23 cellular contexts compared by ENCODE assay signal in genomic region chr16:72950669-72951068, GRCh38.
DNase-seq lines count a peak whose midpoint lies in the region; ATAC-seq, FAIRE-seq and TF ChIP-seq lines count a peak whose summit lies in the region.
"Had no signal": no experiment of that assay in that cellular context is flagged by ENCODE, and none has a peak within 500 bp of the region (broad histone marks: within the 10 kb centered on the region; RNA-seq: fewer than 3 reads in every experiment).

No MANE protein-coding gene starts in this region.

- 96% methylated on average over 16 of the region's 20 CpGs for WGBS in HepG2 (ENCODE audit: low lambda C conversion rate)
- no CpG with 5 or more reads among the region's 20 CpGs for WGBS in right lobe of liver (ENCODE audit: insufficient coverage, low coverage, low lambda C conversion rate, missing lambda C conversion rate)
- WGBS in mesenchymal stem cell = 98% methylated on average over 20 of the region's 20 CpGs
- WGBS in trophoblast cell (ENCODE audit: extremely low coverage, insufficient coverage, insufficient read length) = no CpG with 5 or more reads among the region's 20 CpGs

- H3K4me1 ChIP-seq in HepG2 (ENCODE audit: insufficient read depth, low read length) = peaks cover 53% of the 10 kb centered on the region
- H3K4me1 ChIP-seq in right lobe of liver = peaks cover 0 to 31% (median 15%) of the 10 kb centered on the region in 4 donors
- peaks cover 21% of the 10 kb centered on the region for H3K4me1 ChIP-seq in mesenchymal stem cell (ENCODE audit: control insufficient read depth, insufficient read depth, low read depth, low read length)
- peaks cover 28 to 38% of the 10 kb centered on the region in 2 experiments for H3K4me1 ChIP-seq in trophoblast cell (ENCODE audit: control insufficient read depth in 1 of 2, insufficient read depth in 2 of 2, low read length in 2 of 2)
- H3K4me1 ChIP-seq: A549; BLaER1 treated with 17β-estradiol and CSF1 and Interleukin-3, amounts not matched to agents 10 nM and 100 nM had no signal

- BruUV-seq in HepG2 (replicated peaks; lab: Mats Ljungman, UMichigan) = no TSS peak

- POLR2A ChIA-PET in HepG2 (lab: Yijun Ruan, JAX) = no interaction called here

- TF ChIP-seq CTCF in HepG2 (CRISPR knock-in tag; IDR thresholded peaks at IDR 0.05) = no peak
- TF ChIP-seq CTCF in right lobe of liver (IDR thresholded peaks at IDR 0.05) = no peak

- peak overlapping the region; percentile 1 for H4K12ac ChIP-seq in trophoblast cell (ENCODE audit: low read depth, low read length)

- DNase-seq in HepG2 (ENCODE audit: low spot score) (no peak), right lobe of liver (no peak), mesenchymal stem cell (no peak), trophoblast cell (no peak), COR-L47 (lab: John Stamatoyannopoulos, UW) (no peak)
- no peak for DNase-seq in activated CD4-positive, alpha-beta T cell treated with anti-CD3 and anti-CD28 coated beads for 1 hour
- DNase-seq: 8988T; ACHN; AML-193; BE2C; Calu3; CD4-positive, alpha-beta T cell; CD8-positive, alpha-beta memory T cell; DMS53; DMS79 treated with DMSO at 0.1 percent for 48 hours; GF-D8; GM23248; H9 had no signal

- ATAC-seq in HepG2 (no peak), right lobe of liver (no peak), GM18498 (IDR thresholded peaks at IDR 0.05; ENCODE audit: unreplicated experiment) (no peak)
- ATAC-seq: A549, HCT116 had no signal

- H3K79me2 ChIP-seq in HepG2 (ENCODE audit: insufficient read depth, low read length) (peaks cover 42% of the 10 kb centered on the region), trophoblast cell (ENCODE audit: control insufficient read depth, insufficient read depth, low read length, poor library complexity) (peaks cover 6% of the 10 kb centered on the region)

- no peak overlapping the region for H2BK12ac ChIP-seq in mesenchymal stem cell (ENCODE audit: low read length in 2 of 2)
- H2BK12ac ChIP-seq in trophoblast cell (ENCODE audit: low read length) = no peak overlapping the region

- no peak overlapping the region for H3K4ac ChIP-seq in mesenchymal stem cell (ENCODE audit: low read depth in 1 of 2, low read length in 2 of 2)
- H3K4ac ChIP-seq in trophoblast cell (ENCODE audit: low read depth, low read length) = peak overlapping the region; percentile 27

- H3K27me3 ChIP-seq in HepG2 (ENCODE audit: control insufficient read depth in 1 of 2, insufficient read depth in 2 of 2, low read length in 2 of 2) = no peaks in the 10 kb centered on the region
- H3K27me3 ChIP-seq in right lobe of liver = no peaks in the 10 kb centered on the region
- no peaks in the 10 kb centered on the region for H3K27me3 ChIP-seq in mesenchymal stem cell (ENCODE audit: control insufficient read depth in 1 of 2, insufficient read depth in 1 of 2, low read length in 2 of 2)
- H3K27me3 ChIP-seq in trophoblast cell (ENCODE audit: insufficient read depth, low read length) = no peaks in the 10 kb centered on the region
- H3K27me3 ChIP-seq: BE2C; BLaER1 treated with 17β-estradiol and CSF1 and Interleukin-3, amounts not matched to agents 10 nM and 100 nM had no signal

- no peak overlapping the region for H2AK5ac ChIP-seq in mesenchymal stem cell (ENCODE audit: low read length, severe bottlenecking)
- no peak overlapping the region for H2AK5ac ChIP-seq in trophoblast cell (ENCODE audit: low read length)

- H3K14ac ChIP-seq in mesenchymal stem cell (ENCODE audit: low read length in 2 of 2) (no peak overlapping the region), trophoblast cell (ENCODE audit: low read length) (no peak overlapping the region)

- H3K9ac ChIP-seq in HepG2 (ENCODE audit: insufficient read depth, low read depth, low read length) (no peak overlapping the region), mesenchymal stem cell (ENCODE audit: low read length) (no peak overlapping the region), trophoblast cell (ENCODE audit: low read length) (no peak overlapping the region)
- H3K9ac ChIP-seq: BLaER1 treated with 17β-estradiol and CSF1 and Interleukin-3, amounts not matched to agents 10 nM and 100 nM; GM23248 had no signal

- H4K91ac ChIP-seq in mesenchymal stem cell (ENCODE audit: low read length) (peak overlapping the region; percentile 43), trophoblast cell (ENCODE audit: low read depth, low read length) (no peak overlapping the region)

- H3K4me2 ChIP-seq in HepG2 (ENCODE audit: low read depth, low read length) (no peak overlapping the region), mesenchymal stem cell (ENCODE audit: low read length, poor library complexity, severe bottlenecking) (no peak overlapping the region), trophoblast cell (ENCODE audit: low read length) (no peak overlapping the region)
- H3K4me2 ChIP-seq: A549; BLaER1 treated with 17β-estradiol and CSF1 and Interleukin-3, amounts not matched to agents 10 nM and 100 nM had no signal

- no peak for FAIRE-seq in HepG2 (lab: Jason Lieb, UNC)
- FAIRE-seq: A549, GM12891 had no signal

- H4K20me1 ChIP-seq in HepG2 (ENCODE audit: insufficient read depth, low read length) = peaks cover 13% of the 10 kb centered on the region; the same call in 1 of the 2 replicates

- in situ Hi-C loops in HepG2 (cut with HindIII; ENCODE audit: extremely low pct_ligation_motif_present, low pct_unique_long_range_greater_than_20kb) = no loop called here

- H2BK15ac ChIP-seq in mesenchymal stem cell (ENCODE audit: low read depth, poor library complexity, severe bottlenecking) = no peak overlapping the region

- no peak overlapping the region for H2AFZ ChIP-seq in HepG2 (ENCODE audit: low read length)
- H2AFZ ChIP-seq in mesenchymal stem cell (ENCODE audit: low read depth, low read length) = no peak overlapping the region
- no peak overlapping the region for H2AFZ ChIP-seq in trophoblast cell (ENCODE audit: insufficient read depth, low read length, poor library complexity)
- H2AFZ ChIP-seq: GM23248 had no signal

- H3K27ac ChIP-seq in HepG2 (ENCODE audit: extremely low read length, insufficient read depth, low read length) = no peak overlapping the region
- H3K27ac ChIP-seq in right lobe of liver = no peak overlapping the region
- H3K27ac ChIP-seq in mesenchymal stem cell (ENCODE audit: low read length, poor library complexity, severe bottlenecking) = no peak overlapping the region
- no peak overlapping the region for H3K27ac ChIP-seq in trophoblast cell (ENCODE audit: low read depth, low read length)
- H3K27ac ChIP-seq: A549; BLaER1 treated with 17β-estradiol and CSF1 and Interleukin-3, amounts not matched to agents 10 nM and 100 nM; GM23248 had no signal

- H3K18ac ChIP-seq in mesenchymal stem cell (ENCODE audit: low read depth in 1 of 2, low read length in 2 of 2) = no peak overlapping the region
- peak overlapping the region; percentile 20 for H3K18ac ChIP-seq in trophoblast cell (ENCODE audit: low read length)

- H2BK120ac ChIP-seq in mesenchymal stem cell (ENCODE audit: low read depth, low read length) (no peak overlapping the region), trophoblast cell (ENCODE audit: insufficient read depth, low read length, poor library complexity) (no peak overlapping the region)

- TF ChIP-seq RAD21 in HepG2 (CRISPR knock-in tag; IDR thresholded peaks at IDR 0.05) = no peak

- H4K8ac ChIP-seq in mesenchymal stem cell (ENCODE audit: low read length) (no peak overlapping the region), trophoblast cell (ENCODE audit: low read depth, low read length) (no peak overlapping the region)

- TF ChIP-seq POLR2A in HepG2 (IDR thresholded peaks at IDR 0.05; ENCODE audit: insufficient read depth in 1 of 2, low read depth in 2 of 2, low read length in 2 of 2) (no peak), right lobe of liver (IDR thresholded peaks at IDR 0.05) (no peak)

- H2BK5ac ChIP-seq in mesenchymal stem cell (ENCODE audit: low read depth, low read length, poor library complexity, severe bottlenecking) (no peak overlapping the region), trophoblast cell (ENCODE audit: low read depth, low read length, poor library complexity) (no peak overlapping the region)

- H3K9me3 ChIP-seq in HepG2 (ENCODE audit: low read length) (no peaks in the 10 kb centered on the region), right lobe of liver (no peaks in the 10 kb centered on the region), mesenchymal stem cell (ENCODE audit: control insufficient read depth, low read length) (no peaks in the 10 kb centered on the region), trophoblast cell (ENCODE audit: insufficient read depth, low read depth, low read length) (peaks cover 6% of the 10 kb centered on the region)
- H3K9me3 ChIP-seq: A549; BE2C; BLaER1 treated with 17β-estradiol and CSF1 and Interleukin-3, amounts not matched to agents 10 nM and 100 nM had no signal

- TF ChIP-seq EP300 in HepG2 (IDR thresholded peaks at IDR 0.05; ENCODE audit: low read depth in 2 of 2, low read length in 2 of 2) = no peak
- no peak for TF ChIP-seq EP300 in HepG2 (CRISPR knock-in tag; IDR thresholded peaks at IDR 0.05; ENCODE audit: borderline replicate concordance)

- H3K23ac ChIP-seq in mesenchymal stem cell (ENCODE audit: low read length in 2 of 2) = no peak overlapping the region
- H3K23ac ChIP-seq in trophoblast cell (ENCODE audit: low read length) = no peak overlapping the region

- H3K79me1 ChIP-seq in mesenchymal stem cell (replicated peaks; ENCODE audit: low read length, poor library complexity, severe bottlenecking) (peaks cover 27% of the 10 kb centered on the region), trophoblast cell (ENCODE audit: low read length) (peaks cover 16% of the 10 kb centered on the region)

- no peak overlapping the region for H3K4me3 ChIP-seq in HepG2 (replicated peaks in 1 of 3; ENCODE audit: insufficient read depth in 1 of 3, low read depth in 2 of 3, low read length in 3 of 3)
- H3K4me3 ChIP-seq in right lobe of liver = no peak overlapping the region
- H3K4me3 ChIP-seq in mesenchymal stem cell (ENCODE audit: insufficient read depth in 1 of 2, low read depth in 1 of 2, low read length in 2 of 2) = no peak overlapping the region
- no peak overlapping the region for H3K4me3 ChIP-seq in trophoblast cell (ENCODE audit: low read depth, low read length)
- H3K4me3 ChIP-seq: A549; BLaER1 treated with 17β-estradiol and CSF1 and Interleukin-3, amounts not matched to agents 10 nM and 100 nM; GM23248 had no signal

- intact Hi-C loops in HepG2 (cut with micrococcal nuclease; ENCODE audit: unreplicated experiment) (no loop called here), right lobe of liver (cut with DNase I) (loop anchor here in 1 of 2 donors (10.0 kb wide), 1 partner anchor 116 kb away; no protein-coding TSS in a partner anchor)

- CTCF ChIA-PET in HepG2 (lab: Yijun Ruan, JAX; ENCODE audit: low intra/inter-chr PET ratio, low total read pairs) = no interaction called here

- peaks cover 30 to 57% of the 10 kb centered on the region in 2 experiments for H3K36me3 ChIP-seq in HepG2 (replicated peaks in 1 of 2; ENCODE audit: control insufficient read depth in 1 of 2, insufficient read depth in 2 of 2, low read length in 2 of 2)
- H3K36me3 ChIP-seq in right lobe of liver = peaks cover 0 to 8% (median 0%) of the 10 kb centered on the region in 4 donors
- peaks cover 20 to 28% of the 10 kb centered on the region in 2 experiments for H3K36me3 ChIP-seq in mesenchymal stem cell (ENCODE audit: control insufficient read depth in 1 of 2, insufficient read depth in 2 of 2, low read depth in 1 of 2, low read length in 2 of 2)
- peaks cover 14 to 17% of the 10 kb centered on the region in 2 experiments for H3K36me3 ChIP-seq in trophoblast cell (ENCODE audit: control insufficient read depth in 1 of 2, insufficient read depth in 2 of 2, low read length in 2 of 2)
